ENCODE assay signal across 26 cellular contexts in genomic region chr11:120526241-120526640, GRCh38. TPM values are rescaled to one million over a fixed set of nuclear protein-coding genes. Genes with fewer than 3 reads are reported as not detected.
"Had no signal": no experiment of that assay in that cellular context is flagged by ENCODE, and none has a peak within 500 bp of the region (broad histone marks: within the 10 kb centered on the region; RNA-seq: fewer than 3 reads in every experiment).

No MANE protein-coding gene starts in this region.

- H3K27ac ChIP-seq: colonic mucosa, epithelial cell of prostate, esophagus muscularis mucosa, foreskin keratinocyte, gastroesophageal sphincter, heart left ventricle, pancreas, stomach, thyroid gland had no signal

- DNase-seq: effector CD8-positive, alpha-beta T cell; endodermal cell; foreskin keratinocyte; heart left ventricle; immature natural killer cell; islet precursor cell; left ventricle myocardium superior; natural killer cell; occipital lobe; stimulated activated CD4-positive, alpha-beta T cell treated with anti-CD3 and anti-CD28 coated beads, Interleukin-2, amount 100 ng/mL, for 24 hours; stimulated activated CD4-positive, alpha-beta T cell treated with anti-CD3 and anti-CD28 coated beads, Interleukin-4, amount 100 ng/mL, for 24 hours; stimulated activated naive CD4-positive, alpha-beta T cell treated with Interleukin-2 at 50 U/mL for 16 hours; stomach; thyroid gland; trophoblast cell had no signal

- H3K4me3 ChIP-seq: colonic mucosa, esophagus muscularis mucosa, gastroesophageal sphincter, heart left ventricle, lung, pancreas, smooth muscle cell, stomach, thyroid gland had no signal

- H3K9me3 ChIP-seq: colonic mucosa, esophagus muscularis mucosa, gastroesophageal sphincter, heart left ventricle, pancreas, stomach, thyroid gland had no signal

- H3K36me3 Mint-ChIP-seq: immature natural killer cell; memory B cell; natural killer cell; stimulated activated effector memory CD8-positive, alpha-beta T cell treated with anti-CD3 and anti-CD28 coated beads, Interleukin-12 subunit alpha, Interleukin-12 subunit beta, amount 100 ng/mL, for 72 hours had no signal

- H3K9me3 Mint-ChIP-seq: dendritic cell treated with granulocyte-macrophage colony-stimulating factor and Interleukin-4, amounts not matched to agents 40 ng/mL and 50 ng/mL, for 4 days; immature natural killer cell; natural killer cell; stimulated activated effector memory CD8-positive, alpha-beta T cell treated with anti-CD3 and anti-CD28 coated beads, Interleukin-12 subunit alpha, Interleukin-12 subunit beta, amount 100 ng/mL, for 72 hours had no signal

- H3K4me1 ChIP-seq: colonic mucosa, foreskin keratinocyte, pancreas had no signal

- H3K27ac Mint-ChIP-seq: dendritic cell treated with granulocyte-macrophage colony-stimulating factor and Interleukin-4, amounts not matched to agents 40 ng/mL and 50 ng/mL, for 4 days; endodermal cell; immature natural killer cell; memory B cell; natural killer cell; progenitor cell of endocrine pancreas; stimulated activated effector memory CD8-positive, alpha-beta T cell treated with anti-CD3 and anti-CD28 coated beads, Interleukin-12 subunit alpha, Interleukin-12 subunit beta, amount 100 ng/mL, for 72 hours had no signal

- H3K4me3 Mint-ChIP-seq: dendritic cell treated with granulocyte-macrophage colony-stimulating factor and Interleukin-4, amounts not matched to agents 40 ng/mL and 50 ng/mL, for 4 days; endodermal cell; immature natural killer cell; memory B cell; natural killer cell; stimulated activated effector memory CD8-positive, alpha-beta T cell treated with anti-CD3 and anti-CD28 coated beads, Interleukin-12 subunit alpha, Interleukin-12 subunit beta, amount 100 ng/mL, for 72 hours had no signal

- H3K4me1 Mint-ChIP-seq: immature natural killer cell; stimulated activated effector memory CD8-positive, alpha-beta T cell treated with anti-CD3 and anti-CD28 coated beads, Interleukin-12 subunit alpha, Interleukin-12 subunit beta, amount 100 ng/mL, for 72 hours had no signal

- H3K27me3 ChIP-seq: pancreas, thyroid gland had no signal

- ATAC-seq: pancreas; stimulated activated effector memory CD8-positive, alpha-beta T cell treated with anti-CD3 and anti-CD28 coated beads, Interleukin-12 subunit alpha, Interleukin-12 subunit beta, amount 100 ng/mL, for 72 hours had no signal

- H3K36me3 ChIP-seq: colonic mucosa, esophagus muscularis mucosa, gastroesophageal sphincter, heart left ventricle, pancreas, stomach, thyroid gland had no signal

RNA-seq across cellular contexts. Expression of gene GRIK4, which starts 14.7 kb away (rescaled TPM):
- total RNA-seq: foreskin keratinocyte, pancreas, progenitor cell of endocrine pancreas, smooth muscle cell, stomach had no signal
